Comparison of ENCODE assay signal across 2 cellular contexts in the genomic region with DNA sequence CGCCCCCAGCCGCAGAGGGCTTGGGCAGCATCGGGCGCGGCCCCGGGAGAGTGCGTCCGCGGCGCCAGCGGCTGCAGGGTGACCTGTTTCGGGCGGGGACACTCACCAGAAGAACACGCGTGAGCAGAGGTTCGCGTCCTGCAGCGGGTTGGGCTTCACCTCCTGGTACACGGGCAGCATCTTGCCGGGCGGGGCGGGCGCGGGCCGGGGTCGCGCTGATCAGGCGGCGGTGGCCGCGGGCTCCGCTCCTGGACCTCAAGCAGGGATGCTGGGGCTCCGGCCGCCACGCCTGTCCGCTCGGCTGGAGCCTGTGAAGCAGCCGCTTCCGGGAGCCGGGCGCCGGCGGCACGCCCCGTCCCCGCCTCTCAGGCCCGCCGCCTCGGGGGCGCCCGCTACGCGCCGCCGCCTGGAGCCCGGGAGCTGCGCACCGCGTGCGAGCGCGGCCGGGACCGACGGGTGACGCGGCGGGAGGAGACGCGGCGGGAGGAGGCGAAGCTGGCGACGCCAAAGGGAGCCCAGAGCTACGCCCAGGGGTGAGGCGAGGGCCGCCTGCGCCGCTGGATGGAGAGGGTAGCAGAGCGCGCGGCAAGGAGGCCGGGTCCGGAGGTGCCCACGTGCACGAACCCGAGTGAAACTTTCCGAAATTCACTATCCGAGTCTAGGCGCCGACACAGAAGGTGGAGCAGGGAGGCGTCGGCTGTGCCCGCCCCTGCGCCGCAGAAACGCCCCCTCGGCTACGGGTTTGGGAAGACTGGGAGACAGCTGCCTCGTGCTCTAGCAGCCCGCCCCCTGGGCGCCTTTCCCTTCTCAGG.
TF ChIP-seq lines count a peak whose summit lies in the region.

A gene with protein sequence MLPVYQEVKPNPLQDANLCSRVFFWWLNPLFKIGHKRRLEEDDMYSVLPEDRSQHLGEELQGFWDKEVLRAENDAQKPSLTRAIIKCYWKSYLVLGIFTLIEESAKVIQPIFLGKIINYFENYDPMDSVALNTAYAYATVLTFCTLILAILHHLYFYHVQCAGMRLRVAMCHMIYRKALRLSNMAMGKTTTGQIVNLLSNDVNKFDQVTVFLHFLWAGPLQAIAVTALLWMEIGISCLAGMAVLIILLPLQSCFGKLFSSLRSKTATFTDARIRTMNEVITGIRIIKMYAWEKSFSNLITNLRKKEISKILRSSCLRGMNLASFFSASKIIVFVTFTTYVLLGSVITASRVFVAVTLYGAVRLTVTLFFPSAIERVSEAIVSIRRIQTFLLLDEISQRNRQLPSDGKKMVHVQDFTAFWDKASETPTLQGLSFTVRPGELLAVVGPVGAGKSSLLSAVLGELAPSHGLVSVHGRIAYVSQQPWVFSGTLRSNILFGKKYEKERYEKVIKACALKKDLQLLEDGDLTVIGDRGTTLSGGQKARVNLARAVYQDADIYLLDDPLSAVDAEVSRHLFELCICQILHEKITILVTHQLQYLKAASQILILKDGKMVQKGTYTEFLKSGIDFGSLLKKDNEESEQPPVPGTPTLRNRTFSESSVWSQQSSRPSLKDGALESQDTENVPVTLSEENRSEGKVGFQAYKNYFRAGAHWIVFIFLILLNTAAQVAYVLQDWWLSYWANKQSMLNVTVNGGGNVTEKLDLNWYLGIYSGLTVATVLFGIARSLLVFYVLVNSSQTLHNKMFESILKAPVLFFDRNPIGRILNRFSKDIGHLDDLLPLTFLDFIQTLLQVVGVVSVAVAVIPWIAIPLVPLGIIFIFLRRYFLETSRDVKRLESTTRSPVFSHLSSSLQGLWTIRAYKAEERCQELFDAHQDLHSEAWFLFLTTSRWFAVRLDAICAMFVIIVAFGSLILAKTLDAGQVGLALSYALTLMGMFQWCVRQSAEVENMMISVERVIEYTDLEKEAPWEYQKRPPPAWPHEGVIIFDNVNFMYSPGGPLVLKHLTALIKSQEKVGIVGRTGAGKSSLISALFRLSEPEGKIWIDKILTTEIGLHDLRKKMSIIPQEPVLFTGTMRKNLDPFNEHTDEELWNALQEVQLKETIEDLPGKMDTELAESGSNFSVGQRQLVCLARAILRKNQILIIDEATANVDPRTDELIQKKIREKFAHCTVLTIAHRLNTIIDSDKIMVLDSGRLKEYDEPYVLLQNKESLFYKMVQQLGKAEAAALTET (N-terminal part only) (minus strand): TSS at position 317 of the 812 bp plus-strand sequence. CDS start 137 bp downstream, at position 180.

TF ChIP-seq in GM23338, 12 proteins besides CTCF, POLR2A, EP300 and RAD21:
- peak; percentile 26; the same call in 1 of the 2 replicates for TF ChIP-seq POLR2AphosphoS5 (IDR thresholded peaks at IDR 0.05; ENCODE audit: low read depth)
- peak; percentile 62 for TF ChIP-seq CREB1 (CRISPR knock-in tag; IDR thresholded peaks at IDR 0.05; ENCODE audit: low read depth)
- TF ChIP-seq JUNB (IDR thresholded peaks at IDR 0.05; ENCODE audit: unreplicated experiment): no peak

TF ChIP-seq in SK-N-SH, 30 proteins besides CTCF, POLR2A, EP300 and RAD21 (continued from another document):
- peak; percentile 19; the same call in 1 of the 2 replicates for TF ChIP-seq RCOR1 (IDR thresholded peaks at IDR 0.05; ENCODE audit: low read length)
- peak; percentile 89 for TF ChIP-seq MAX (IDR thresholded peaks at IDR 0.05; ENCODE audit: low read depth)
- TF ChIP-seq POLR2AphosphoS5 (IDR thresholded peaks at IDR 0.05; ENCODE audit: low read depth, low read length): 0 out of 2 replicates have a peak, but pooled peaks have one; percentile 18
- no peak for TF ChIP-seq FOSL2 (IDR thresholded peaks at IDR 0.05; ENCODE audit: borderline replicate concordance, low read depth)
- no peak for TF ChIP-seq MEF2A (IDR thresholded peaks at IDR 0.05; ENCODE audit: borderline replicate concordance, low read depth)
- peak; percentile 48 for TF ChIP-seq NRF1 (IDR thresholded peaks at IDR 0.05; ENCODE audit: low read depth, low read length)
- TF ChIP-seq, protein P1, sequence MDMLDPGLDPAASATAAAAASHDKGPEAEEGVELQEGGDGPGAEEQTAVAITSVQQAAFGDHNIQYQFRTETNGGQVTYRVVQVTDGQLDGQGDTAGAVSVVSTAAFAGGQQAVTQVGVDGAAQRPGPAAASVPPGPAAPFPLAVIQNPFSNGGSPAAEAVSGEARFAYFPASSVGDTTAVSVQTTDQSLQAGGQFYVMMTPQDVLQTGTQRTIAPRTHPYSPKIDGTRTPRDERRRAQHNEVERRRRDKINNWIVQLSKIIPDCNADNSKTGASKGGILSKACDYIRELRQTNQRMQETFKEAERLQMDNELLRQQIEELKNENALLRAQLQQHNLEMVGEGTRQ (IDR thresholded peaks at IDR 0.05; ENCODE audit: borderline replicate concordance, low read depth, low read length): no peak
- TF ChIP-seq REST (IDR thresholded peaks at IDR 0.05; ENCODE audit: low read depth, low read length): no peak
- peak; percentile 55; the same call in 1 of the 2 replicates for TF ChIP-seq ELF1 (IDR thresholded peaks at IDR 0.05)
- TF ChIP-seq CHD2 (IDR thresholded peaks at IDR 0.05; ENCODE audit: low read length, partially characterized antibody): no peak
- peak; percentile 82; the same call in 1 of the 2 replicates for TF ChIP-seq MXI1 (IDR thresholded peaks at IDR 0.05; ENCODE audit: low read depth, low read length)
- 0 out of 2 replicates have a peak, but pooled peaks have one; percentile 2 for TF ChIP-seq PBX3 (IDR thresholded peaks at IDR 0.05)
- 0 out of 2 replicates have a peak, but pooled peaks have one; percentile 7 for TF ChIP-seq TAF1 (IDR thresholded peaks at IDR 0.05; ENCODE audit: borderline replicate concordance, low read depth, low read length)
- 0 out of 2 replicates have a peak, but pooled peaks have one; percentile 16 for TF ChIP-seq FOXJ3 (CRISPR knock-in tag; IDR thresholded peaks at IDR 0.05)
TF ChIP-seq in SK-N-SH: peak in this region for 9.
